16 cellular contexts compared by ENCODE assay signal in the genomic region with DNA sequence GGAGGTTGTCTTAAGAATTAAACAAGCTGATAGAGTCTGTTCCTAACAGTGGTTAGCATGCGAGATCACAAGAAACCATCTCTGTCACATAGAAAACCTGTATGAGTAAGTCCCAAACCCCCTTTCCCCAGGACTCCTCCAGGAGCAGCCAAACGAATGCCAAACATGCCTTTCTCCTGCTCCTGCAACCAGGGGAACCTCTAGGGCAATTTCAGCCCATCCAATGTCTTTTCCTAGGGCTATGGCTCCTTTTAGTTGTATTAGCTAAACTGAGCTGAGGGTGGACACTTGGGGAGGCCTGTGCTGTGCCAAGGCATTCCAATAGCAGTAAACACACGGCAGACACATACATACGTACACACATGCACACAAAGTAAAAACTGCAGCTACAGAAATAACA. TPM values are rescaled to one million over a fixed set of nuclear protein-coding genes. Genes with fewer than 3 reads are reported as not detected.
DNase-seq lines count a peak whose midpoint lies in the region; ATAC-seq, FAIRE-seq and TF ChIP-seq lines count a peak whose summit lies in the region.
"Had no signal": no experiment of that assay in that cellular context is flagged by ENCODE, and none has a peak within 500 bp of the region (broad histone marks: within the 10 kb centered on the region; RNA-seq: fewer than 3 reads in every experiment).

No MANE protein-coding gene starts in this region.

- peak overlapping the region; percentile 79; the same call in 1 of the 2 replicates for H3K27ac ChIP-seq in GM12878 (ENCODE audit: control insufficient read depth, insufficient read depth)
- peak overlapping the region; percentile 72 for H3K27ac ChIP-seq in trophoblast cell (ENCODE audit: low read depth, low read length)
- H3K27ac ChIP-seq: cardiac muscle cell had no signal

- no peaks in the 10 kb centered on the region for H3K36me3 Mint-ChIP-seq in Calu3 (ENCODE audit: insufficient read depth, unreplicated experiment)
- H3K36me3 Mint-ChIP-seq: CD8-positive, alpha-beta T cell had no signal

- H2BK5ac ChIP-seq in trophoblast cell (ENCODE audit: low read depth, low read length, poor library complexity): no peak overlapping the region

- no peak overlapping the region for H4K12ac ChIP-seq in trophoblast cell (ENCODE audit: low read depth, low read length)

- no peak overlapping the region for H3K14ac ChIP-seq in trophoblast cell (ENCODE audit: low read length)

- H3K4me3 Mint-ChIP-seq in Calu3 (ENCODE audit: low read depth, unreplicated experiment): no peak overlapping the region
- H3K4me3 Mint-ChIP-seq: CD8-positive, alpha-beta T cell; H9 had no signal

- no peak overlapping the region for H2BK120ac ChIP-seq in trophoblast cell (ENCODE audit: insufficient read depth, low read length, poor library complexity)

- H3K4me3 ChIP-seq in GM12878 (no peak overlapping the region), trophoblast cell (ENCODE audit: low read depth, low read length) (no peak overlapping the region)
- H3K4me3 ChIP-seq: cardiac muscle cell, Peyer's patch had no signal

- H3K23ac ChIP-seq in trophoblast cell (ENCODE audit: low read length): no peak overlapping the region

- H3K4me1 Mint-ChIP-seq in Calu3 (ENCODE audit: low read depth, unreplicated experiment): peaks cover 67% of the 10 kb centered on the region

- BruUV-seq in Calu3 (replicated peaks; lab: Mats Ljungman, UMichigan) (no TSS peak), GM12878 (replicated peaks; lab: Mats Ljungman, UMichigan) (no TSS peak)

- H3K9ac ChIP-seq in GM12878 (ENCODE audit: control insufficient read depth, insufficient read depth, low read length): no peak overlapping the region
- no peak overlapping the region for H3K9ac ChIP-seq in trophoblast cell (ENCODE audit: low read length)

- H2AFZ ChIP-seq in GM12878 (ENCODE audit: control insufficient read depth, low read depth, low read length) (peak overlapping the region; percentile 26), trophoblast cell (ENCODE audit: insufficient read depth, low read length, poor library complexity) (no peak overlapping the region)

- ATAC-seq in GM12878 (no peak), HG02678 (IDR thresholded peaks at IDR 0.05; ENCODE audit: unreplicated experiment) (no peak)
- ATAC-seq: CD8-positive, alpha-beta T cell had no signal

- H2AK5ac ChIP-seq in trophoblast cell (ENCODE audit: low read length): no peak overlapping the region

- H4K91ac ChIP-seq in trophoblast cell (ENCODE audit: low read depth, low read length): no peak overlapping the region

- peak overlapping the region; percentile 79 for H3K27ac Mint-ChIP-seq in Calu3 (ENCODE audit: unreplicated experiment)
- H3K27ac Mint-ChIP-seq: CD8-positive, alpha-beta T cell; H9 had no signal

- TF ChIP-seq CTCF in Calu3 (IDR thresholded peaks at IDR 0.05; ENCODE audit: unreplicated experiment): no peak
- no peak for TF ChIP-seq CTCF in GM12878 (IDR thresholded peaks at IDR 0.05 in 2 of 3, conservative IDR thresholded peaks at IDR 0.05 in 1 of 3; ENCODE audit: control insufficient read depth in 2 of 3, extremely low read depth in 1 of 3, insufficient read depth in 1 of 3, low read depth in 3 of 3, low read length in 3 of 3)
- TF ChIP-seq CTCF in GM10248 (IDR thresholded peaks at IDR 0.05; ENCODE audit: control extremely low read depth, extremely low read depth, low read depth, missing control alignments): no peak

- no peak for DNase-seq in Calu3
- peak; percentile 71 for DNase-seq in M059J (ENCODE audit: low read depth)
- DNase-seq in GM12878 (ENCODE audit: low read depth, low spot score): no peak
- DNase-seq in trophoblast cell: peak; percentile 73 to 79
- no peak for DNase-seq in GM10248 (ENCODE audit: extremely low spot score)
- DNase-seq in NCI-H2196 (lab: John Stamatoyannopoulos, UW; ENCODE audit: unreplicated experiment): no peak
- DNase-seq: activated gamma-delta T cell treated with Interleukin-2 at 50 U/mL for 16 hours; CD8-positive, alpha-beta T cell; glutamatergic neuron; left cardiac atrium; NCI-H510A had no signal

- CTCF ChIA-PET in Calu3 (lab: Charles Lee) (interaction anchor here (1.0 to 1.1 kb wide), 4 partner anchors 15 to 60 kb away, joined by 4 to 5 read pairs (median 4); no protein-coding TSS in a partner anchor), GM12878 (lab: Yijun Ruan, JAX) (interaction anchor here (0.5 to 7.1 kb wide), 21 partner anchors 9 to 563 kb away, joined by 3 to 86 read pairs (median 5); no protein-coding TSS in a partner anchor), GM10248 (lab: Yijun Ruan, JAX) (interaction anchor here (0.7 to 7.6 kb wide), 9 partner anchors 10 to 59 kb away, joined by 3 to 76 read pairs (median 6); no protein-coding TSS in a partner anchor)

- no peaks in the 10 kb centered on the region for H3K79me1 ChIP-seq in trophoblast cell (ENCODE audit: low read length)

- H3K27me3 ChIP-seq in GM12878 (replicated peaks in 1 of 2; ENCODE audit: control insufficient read depth in 2 of 2, insufficient read depth in 2 of 2, low read length in 1 of 2) (no peaks in the 10 kb centered on the region), trophoblast cell (ENCODE audit: insufficient read depth, low read length) (no peaks in the 10 kb centered on the region)
- H3K27me3 ChIP-seq: cardiac muscle cell, Peyer's patch had no signal

- no peak for FAIRE-seq in GM12878 (lab: Jason Lieb, UNC)
- FAIRE-seq: urothelium cell line had no signal

- POLR2A ChIA-PET in GM12878 (lab: Charles Lee): interaction anchor here (1.1 to 1.2 kb wide), 2 partner anchors 11 to 19 kb away, joined by 3 to 4 read pairs; no protein-coding TSS in a partner anchor
- POLR2A ChIA-PET in GM10248 (lab: Yijun Ruan, JAX): no interaction called here

- H3K36me3 ChIP-seq in GM12878 (ENCODE audit: control insufficient read depth in 2 of 2, insufficient read depth in 2 of 2, low read length in 1 of 2): no peaks in the 10 kb centered on the region
- no peaks in the 10 kb centered on the region for H3K36me3 ChIP-seq in trophoblast cell (ENCODE audit: control insufficient read depth in 1 of 2, insufficient read depth in 2 of 2, low read length in 2 of 2)
- H3K36me3 ChIP-seq: cardiac muscle cell, Peyer's patch had no signal

- intact Hi-C loops in Calu3 (cut with micrococcal nuclease; ENCODE audit: unreplicated experiment): loop anchor here (5.0 kb wide), 1 partner anchor 597 kb away; no protein-coding TSS in a partner anchor
- intact Hi-C loops in GM12878 (cut with micrococcal nuclease; ENCODE audit: unreplicated experiment): loop anchor here (2.0 kb wide), 1 partner anchor 56 kb away; no protein-coding TSS in a partner anchor

- H3K18ac ChIP-seq in trophoblast cell (ENCODE audit: low read length): no peak overlapping the region

- H4K20me1 ChIP-seq in GM12878 (ENCODE audit: control insufficient read depth, insufficient read depth): no peaks in the 10 kb centered on the region

- peaks cover 44% of the 10 kb centered on the region for H3K4me1 ChIP-seq in GM12878 (ENCODE audit: control insufficient read depth, insufficient read depth, low read length)
- H3K4me1 ChIP-seq in trophoblast cell (ENCODE audit: control insufficient read depth in 1 of 2, insufficient read depth in 2 of 2, low read length in 2 of 2): peaks cover 5 to 12% of the 10 kb centered on the region in 2 experiments

- no peak overlapping the region for H4K8ac ChIP-seq in trophoblast cell (ENCODE audit: low read depth, low read length)

- no peak for TF ChIP-seq POLR2A in GM12878 (IDR thresholded peaks at IDR 0.05; ENCODE audit: low read depth, low read length)

- H3K9me3 ChIP-seq in GM12878 (replicated peaks; ENCODE audit: control insufficient read depth, insufficient read depth, low read length): no peaks in the 10 kb centered on the region; the same call in 2 of the 3 replicates
- H3K9me3 ChIP-seq in trophoblast cell (ENCODE audit: insufficient read depth, low read depth, low read length): no peaks in the 10 kb centered on the region
- H3K9me3 ChIP-seq: Peyer's patch had no signal

- TF ChIP-seq RAD21 in GM12878 (IDR thresholded peaks at IDR 0.05; ENCODE audit: insufficient read depth, low read depth, low read length): no peak

- TF ChIP-seq EP300 in GM12878 (IDR thresholded peaks at IDR 0.05; ENCODE audit: borderline replicate concordance in 1 of 2, control insufficient read depth in 1 of 2, low read depth in 2 of 2, low read length in 2 of 2): no peak

- H3K9me3 Mint-ChIP-seq in Calu3 (ENCODE audit: low read depth, unreplicated experiment): peaks cover 2% of the 10 kb centered on the region
- H3K9me3 Mint-ChIP-seq: CD8-positive, alpha-beta T cell; H9 had no signal

- H2BK12ac ChIP-seq in trophoblast cell (ENCODE audit: low read length): no peak overlapping the region

- H3K4me2 ChIP-seq in GM12878 (ENCODE audit: control insufficient read depth, insufficient read depth) (no peak overlapping the region), trophoblast cell (ENCODE audit: low read length) (no peak overlapping the region)

- H3K27me3 Mint-ChIP-seq in Calu3 (ENCODE audit: unreplicated experiment): no peaks in the 10 kb centered on the region

- WGBS in GM12878 (ENCODE audit: insufficient coverage, insufficient replicate concordance, low lambda C conversion rate, missing lambda C conversion rate): 64% methylated on average over 4 of the region's 4 CpGs
- no CpG with 5 or more reads among the region's 4 CpGs for WGBS in trophoblast cell (ENCODE audit: extremely low coverage, insufficient coverage, insufficient read length)

- H3K4ac ChIP-seq in trophoblast cell (ENCODE audit: low read depth, low read length): no peak overlapping the region

- SMC1A ChIA-PET in GM12878 (lab: Charles Lee; ENCODE audit: uncharacterized antibody, unreplicated experiment): interaction anchor here (0.7 to 9.2 kb wide), 13 partner anchors 9 to 299 kb away, joined by 3 to 83 read pairs (median 3); no protein-coding TSS in a partner anchor

- H3K79me2 ChIP-seq in GM12878 (ENCODE audit: control insufficient read depth, insufficient read depth, low read length) (no peaks in the 10 kb centered on the region), trophoblast cell (ENCODE audit: control insufficient read depth, insufficient read depth, low read length, poor library complexity) (no peaks in the 10 kb centered on the region)

- in situ Hi-C loops in GM12878 (cut with MboI): no loop called here

- RAD21 ChIA-PET in GM12878 (lab: Charles Lee; ENCODE audit: unreplicated experiment): interaction anchor here (0.8 to 4.1 kb wide), 8 partner anchors 10 to 284 kb away, joined by 3 to 17 read pairs (median 12); no protein-coding TSS in a partner anchor

RNA-seq across cellular contexts. Expression of gene TIMP4, which starts 36.5 kb away (rescaled TPM):
- total RNA-seq in Calu3 (2022) (0.22 and 0.28 TPM in 2 replicates), GM12878 (2014; rRNA removed) (not detected in 2 replicates), GM12878 (2014; rRNA removed; fragmentation: Illumina TruSeq; extraction: Trizol) (not detected in 2 replicates), GM12878 (2021) (not detected in 2 replicates)
- 5.1 and 8.9 TPM in 2 replicates for total RNA-seq in M059J (2014; rRNA removed; shearing (Covaris generic))
- not detected in 2 replicates for total RNA-seq in GM12878 (2013; cell fraction: nucleolus; rRNA removed)
- polyA plus RNA-seq in GM12878 (2011; ENCODE audit: low read depth): not detected
- polyA plus RNA-seq in GM12878 (2011; rRNA removed) (0.04 and 0.07 TPM in 2 replicates), GM12878 (2014; fragmentation: Illumina TruSeq; extraction: Trizol) (not detected in 2 replicates), GM12878 (2014; fragmentation: Nextera tagmentation; extraction: Ambion mirVana) (not detected), GM12878 (2014; rRNA removed) (not detected in 2 replicates), GM12878 (2016; fragmentation: Nextera tagmentation; extraction: Ambion mirVana) (not detected)
- 0.08 TPM in 1 of 2 replicates, not detected in the other for polyA plus RNA-seq in GM12878 (2011; cell fraction: cytosol; rRNA removed)
- polyA plus RNA-seq in GM12878 (2011; cell fraction: nucleus; rRNA removed): not detected in 2 replicates
- polyA plus RNA-seq in GM12878 (2012): not detected in 2 replicates
- polyA minus RNA-seq in GM12878 (2011; rRNA and poly(A)+ RNA removed): 0.26 and 0.29 TPM in 2 replicates
- polyA minus RNA-seq in GM12878 (2011; cell fraction: cytosol; rRNA and poly(A)+ RNA removed): not detected in 2 replicates
- not detected in 2 replicates for polyA minus RNA-seq in GM12878 (2011; cell fraction: nucleus; rRNA and poly(A)+ RNA removed)
- 9.0 and 10.2 TPM in 2 replicates for polyA plus RNA-seq in trophoblast cell (2013)
- total RNA-seq: cardiac muscle cell; CD8-positive, alpha-beta T cell had no signal

Comparison
In these comparisons a context has a peak if more than half of its experiments do, and no peak if none do; other contexts are left out.
1. DNase-seq: peak in M059J (single experiment) and trophoblast cell (2 of 2); none in Calu3 (single experiment), GM12878 (single experiment), GM10248 (single experiment) and NCI-H2196 (single experiment).